In the genomic region with DNA sequence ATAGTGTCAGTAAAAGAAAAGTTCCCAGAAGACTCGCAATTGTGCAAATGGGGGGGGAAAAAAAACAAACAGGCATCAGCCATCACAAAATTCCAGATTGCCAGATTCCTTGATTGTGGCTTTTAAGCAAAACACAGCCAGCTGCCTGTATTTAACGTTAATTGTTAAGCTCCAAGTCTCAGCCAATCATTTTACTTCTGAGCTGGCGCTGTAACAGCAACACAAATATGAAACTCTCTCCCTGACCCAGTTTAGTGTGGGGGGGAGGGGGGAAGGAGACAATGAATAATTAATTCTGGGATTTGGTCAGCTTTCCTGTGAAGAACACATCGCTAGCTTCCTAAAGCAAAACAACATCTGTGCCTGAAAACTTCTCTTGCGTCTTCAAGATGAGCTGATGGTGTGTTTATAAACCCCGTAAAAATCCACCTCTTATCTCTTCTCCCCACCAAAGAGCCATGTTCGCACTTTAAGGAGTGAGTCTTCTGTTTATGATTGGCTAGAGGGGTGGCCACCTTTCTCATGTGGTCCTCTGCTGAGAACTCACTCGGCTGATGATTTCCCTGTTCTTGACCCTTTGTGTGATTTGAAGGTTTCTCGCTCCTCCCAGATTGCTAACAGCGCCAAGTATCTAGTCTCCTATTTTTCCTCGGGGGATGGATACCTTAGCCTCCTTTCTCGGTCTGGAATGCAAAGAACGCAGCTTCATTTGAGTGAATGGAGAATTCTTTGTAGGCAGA, we compare ENCODE assay signal across 8 cellular contexts.
A peak's percentile ranks its signal among the peaks of the same experiment; 100 is the strongest.
DNase-seq lines count a peak whose midpoint lies in the region; ATAC-seq and TF ChIP-seq lines count a peak whose summit lies in the region.

No MANE protein-coding gene starts in this region.

- no peaks in the 10 kb centered on the region for H3K36me3 ChIP-seq in esophagus squamous epithelium
- H3K36me3 ChIP-seq in vagina = no peaks in the 10 kb centered on the region

- peaks cover 0 to 25% (median 0%) of the 10 kb centered on the region in 4 donors for H3K27me3 ChIP-seq in esophagus squamous epithelium
- no peaks in the 10 kb centered on the region for H3K27me3 ChIP-seq in vagina

- CTCF ChIA-PET in GM10248 (lab: Yijun Ruan, JAX) = interaction anchor here (0.7 to 2.2 kb wide), 18 partner anchors 7 to 904 kb away, joined by 3 to 16 read pairs (median 3); a partner anchor contains a TSS

- in situ Hi-C loops in Caki2 (cut with HindIII; ENCODE audit: low pct_unique_long_range_greater_than_20kb, low sequenced_read_pairs) = loop anchor here (25.0 kb wide), 1 partner anchor 925 kb away; no protein-coding TSS in a partner anchor

- H3K36me3 Mint-ChIP-seq in nephron progenitor cell (ENCODE audit: low read depth) = no peaks in the 10 kb centered on the region

- TF ChIP-seq POLR2A in esophagus squamous epithelium (IDR thresholded peaks at IDR 0.05) = no peak
- no peak for TF ChIP-seq POLR2A in vagina (IDR thresholded peaks at IDR 0.05)

- intact Hi-C loops in esophagus squamous epithelium (cut with DNase I) = loop anchor here (5.0 kb wide), 1 partner anchor 320 kb away; no protein-coding TSS in a partner anchor
- intact Hi-C loops in vagina (cut with DNase I) = loop anchor here (2.0 kb wide), 1 partner anchor 325 kb away; no protein-coding TSS in a partner anchor

- peaks cover 35% of the 10 kb centered on the region for H3K27me3 Mint-ChIP-seq in nephron progenitor cell (ENCODE audit: low read depth, poor library complexity)

- WGBS in esophagus squamous epithelium, 2 donors = 2 to 8% methylated on average over 13 of the region's 13 CpGs

- H3K4me1 ChIP-seq in esophagus squamous epithelium = peaks cover 0 to 16% (median 5%) of the 10 kb centered on the region in 3 donors
- no peaks in the 10 kb centered on the region for H3K4me1 ChIP-seq in vagina

- peak; percentile 97 for DNase-seq in Caki2 (ENCODE audit: low read depth)
- peak; percentile 60 for DNase-seq in NCI-H748 treated with DMSO at 0.1 percent for 48 hours (lab: John Stamatoyannopoulos, UW)
- no peak for DNase-seq in esophagus squamous epithelium (lab: John Stamatoyannopoulos, UW)
- no peak for DNase-seq in nephron progenitor cell
- DNase-seq in vagina (ENCODE audit: extremely low spot score in 2 of 2) = no peak
- DNase-seq in D341Med (ENCODE audit: low spot score) = no peak
- DNase-seq in GM10248 (ENCODE audit: extremely low spot score) = no peak

- H3K9me3 ChIP-seq in esophagus squamous epithelium (no peaks in the 10 kb centered on the region), vagina (no peaks in the 10 kb centered on the region)

- no peak for TF ChIP-seq CTCF in esophagus squamous epithelium (IDR thresholded peaks at IDR 0.05)
- no peak for TF ChIP-seq CTCF in nephron progenitor cell (IDR thresholded peaks at IDR 0.05)
- no peak for TF ChIP-seq CTCF in vagina (IDR thresholded peaks at IDR 0.05)
- no peak for TF ChIP-seq CTCF in GM10248 (IDR thresholded peaks at IDR 0.05; ENCODE audit: control extremely low read depth, extremely low read depth, low read depth, missing control alignments)

- H3K27ac Mint-ChIP-seq in nephron progenitor cell = no peak overlapping the region

- H3K9me3 Mint-ChIP-seq in nephron progenitor cell = peaks cover 5% of the 10 kb centered on the region

- H3K4me1 Mint-ChIP-seq in nephron progenitor cell = peaks cover 23% of the 10 kb centered on the region

- H3K27ac ChIP-seq in esophagus squamous epithelium (peak overlapping the region in 1 of 4 donors; percentile 35), vagina (no peak overlapping the region)

- peak overlapping the region; percentile 86 for H3K4me3 Mint-ChIP-seq in nephron progenitor cell

- no peak for ATAC-seq in HG03439 (IDR thresholded peaks at IDR 0.05; ENCODE audit: unreplicated experiment)

- POLR2A ChIA-PET in GM10248 (lab: Yijun Ruan, JAX) = no interaction called here

- peak overlapping the region in 3 of 4 donors; percentile 19 to 49 (median 34) for H3K4me3 ChIP-seq in esophagus squamous epithelium
- peak overlapping the region in 1 of 2 donors; percentile 17 for H3K4me3 ChIP-seq in vagina

Comparison
In these comparisons a context has a peak if more than half of its experiments do, and no peak if none do; other contexts are left out.
1. DNase-seq: peak in Caki2 (single experiment) and NCI-H748 treated with DMSO at 0.1 percent for 48 hours (single experiment); none in esophagus squamous epithelium (single experiment), nephron progenitor cell (single experiment), vagina (0 of 2), D341Med (single experiment) and GM10248 (single experiment).